14 cellular contexts compared by ENCODE assay signal in the genomic region with DNA sequence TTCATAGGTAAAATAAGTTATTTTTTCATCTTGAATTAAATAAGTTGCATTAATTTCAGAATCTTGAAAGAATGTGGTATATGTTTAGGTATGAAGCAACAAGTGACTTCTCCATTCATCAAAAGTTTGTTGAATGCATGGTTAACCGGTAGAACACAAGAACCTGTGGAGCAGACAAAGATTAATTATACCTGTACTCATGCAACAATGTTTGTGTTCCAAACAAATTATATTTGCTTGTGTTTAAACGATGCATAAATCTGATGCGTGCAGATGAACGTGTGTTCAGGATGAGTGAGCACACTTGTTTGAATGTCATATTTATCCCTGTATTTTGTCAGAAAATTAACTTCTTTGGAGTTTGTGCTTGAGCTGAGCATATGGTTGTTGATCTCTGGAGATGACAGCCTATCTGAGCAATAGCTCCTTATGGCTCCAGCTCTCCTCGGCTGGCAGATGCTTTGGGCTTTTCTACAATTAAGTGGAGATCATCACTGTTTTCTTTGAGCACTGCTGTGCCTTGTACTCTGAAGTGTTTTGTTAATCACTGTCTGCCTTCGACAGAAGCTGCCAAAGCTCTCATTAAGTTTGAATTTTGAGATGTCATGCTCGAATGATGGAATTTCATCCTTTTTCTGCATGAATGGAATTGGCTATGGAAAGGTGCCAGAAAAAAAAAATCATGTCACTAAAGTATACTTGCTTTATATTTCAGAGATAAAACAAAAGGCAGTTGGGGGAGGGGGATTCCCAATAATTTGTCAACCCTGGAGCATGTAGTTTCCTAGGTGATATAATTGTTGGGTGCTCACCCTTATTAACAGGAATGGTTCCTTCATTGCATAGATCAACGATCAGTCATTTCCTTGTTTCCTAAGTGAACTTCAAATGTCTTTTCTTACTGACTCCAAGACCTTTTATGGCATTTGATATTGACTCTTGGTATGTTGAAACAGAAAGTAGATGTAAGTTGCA.
DNase-seq lines count a peak whose midpoint lies in the region; ATAC-seq and TF ChIP-seq lines count a peak whose summit lies in the region.
"Had no signal": no experiment of that assay in that cellular context is flagged by ENCODE, and none has a peak within 500 bp of the region (broad histone marks: within the 10 kb centered on the region; RNA-seq: fewer than 3 reads in every experiment).

No MANE protein-coding gene starts in this region.

- no peak overlapping the region for H2AK5ac ChIP-seq in mesendoderm (ENCODE audit: low read length)

- no peak overlapping the region for H2BK15ac ChIP-seq in mesendoderm (replicated peaks; ENCODE audit: low read depth)

- H3K23ac ChIP-seq in mesendoderm (ENCODE audit: low read length): no peak overlapping the region

- H3K36me3 ChIP-seq in mesendoderm (ENCODE audit: control insufficient read depth, insufficient read depth, low read length): no peaks in the 10 kb centered on the region
- H3K36me3 ChIP-seq: adrenal gland, BLaER1 had no signal

- H3K4me2 ChIP-seq in mesendoderm (ENCODE audit: low read length): no peak overlapping the region
- H3K4me2 ChIP-seq: BLaER1 had no signal

- no peak overlapping the region for H3K4ac ChIP-seq in mesendoderm (ENCODE audit: low read depth, low read length)

- H3K79me1 ChIP-seq in mesendoderm (ENCODE audit: low read length): no peaks in the 10 kb centered on the region

- peak; percentile 24 for DNase-seq in DMS79 (lab: John Stamatoyannopoulos, UW)
- DNase-seq in NCI-H1417 (lab: John Stamatoyannopoulos, UW): peak; percentile 21 to 83 (median 24)
- DNase-seq in NCI-H82 (lab: John Stamatoyannopoulos, UW): peak; percentile 84
- DNase-seq in mesendoderm: peak; percentile 4
- no peak for DNase-seq in GM13976 (ENCODE audit: low spot score)
- DNase-seq in NAMALWA (ENCODE audit: low spot score): no peak
- DNase-seq: adrenal gland; effector CD8-positive, alpha-beta T cell; NCI-H1436; posterior cingulate gyrus; stimulated activated naive CD4-positive, alpha-beta T cell treated with Interleukin-2 at 50 U/mL for 16 hours had no signal

- no peak for ATAC-seq in HG03457 (IDR thresholded peaks at IDR 0.05; ENCODE audit: unreplicated experiment)
- ATAC-seq: WTC11 had no signal

- TF ChIP-seq CTCF in GM13976 (IDR thresholded peaks at IDR 0.05; ENCODE audit: borderline replicate concordance, control extremely low read depth, extremely low read depth, insufficient read depth, missing control alignments): no peak

- no peaks in the 10 kb centered on the region for H3K27me3 ChIP-seq in mesendoderm (ENCODE audit: insufficient read depth, low read length, poor library complexity)
- H3K27me3 ChIP-seq: adrenal gland, BLaER1 had no signal

- H3K18ac ChIP-seq in mesendoderm (ENCODE audit: low read length): no peak overlapping the region

- no peak overlapping the region for H3K27ac ChIP-seq in mesendoderm (ENCODE audit: low read depth, low read length)
- H3K27ac ChIP-seq: adrenal gland, BLaER1 had no signal

- no peaks in the 10 kb centered on the region for H3K4me1 ChIP-seq in mesendoderm (ENCODE audit: control insufficient read depth, low read depth, low read length)
- H3K4me1 ChIP-seq: adrenal gland, BLaER1 had no signal

- no peaks in the 10 kb centered on the region for H3K79me2 ChIP-seq in mesendoderm (ENCODE audit: control insufficient read depth, insufficient read depth, low read length)

- H3K56ac ChIP-seq in mesendoderm (ENCODE audit: low read length): no peak overlapping the region

- WGBS in mesendoderm (ENCODE audit: extremely low coverage, insufficient coverage, low lambda C conversion rate): no CpG with 5 or more reads among the region's 8 CpGs

- no peak overlapping the region for H4K5ac ChIP-seq in mesendoderm (ENCODE audit: low read length)

- no peak overlapping the region for H4K8ac ChIP-seq in mesendoderm (ENCODE audit: low read depth, low read length)

- H2BK5ac ChIP-seq in mesendoderm (ENCODE audit: low read length): no peak overlapping the region

- no peak overlapping the region for H3K4me3 ChIP-seq in mesendoderm (ENCODE audit: low read length)
- H3K4me3 ChIP-seq: adrenal gland, BLaER1 had no signal

- in situ Hi-C loops in GM13976 (cut with MboI; ENCODE audit: low sequenced_read_pairs, unreplicated experiment): no loop called here

- no peak overlapping the region for H3K9ac ChIP-seq in mesendoderm (ENCODE audit: low read length)
- H3K9ac ChIP-seq: BLaER1 had no signal

- H2BK120ac ChIP-seq in mesendoderm (ENCODE audit: low read depth, low read length): no peak overlapping the region

Comparison
In these comparisons a context has a peak if more than half of its experiments do, and no peak if none do; other contexts are left out.
1. DNase-seq: peak in DMS79 (single experiment), NCI-H1417 (3 of 3), NCI-H82 (single experiment) and mesendoderm (single experiment); none in GM13976 (single experiment) and NAMALWA (single experiment).